7 cellular contexts compared by ENCODE assay signal in the genomic region with DNA sequence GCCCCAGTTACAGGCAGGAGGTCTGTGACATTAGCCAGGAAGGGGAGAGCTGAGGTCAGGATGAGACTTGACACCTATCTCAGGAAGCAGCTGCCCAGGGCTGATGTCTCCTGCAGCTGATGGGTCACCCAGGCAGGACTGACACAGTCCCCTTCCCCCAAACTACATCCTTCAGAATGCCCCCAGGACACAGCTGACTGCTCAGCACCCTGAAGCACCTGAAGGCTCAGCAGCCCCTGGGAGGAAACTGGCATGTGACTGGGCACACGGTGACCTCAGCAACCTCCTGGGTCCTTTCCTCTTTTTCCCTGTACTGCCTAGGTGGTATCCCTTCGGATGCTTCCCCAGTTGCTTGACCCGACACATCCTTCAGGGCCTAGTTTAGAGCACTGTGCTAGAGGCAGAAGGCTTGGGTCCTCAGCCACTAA. TPM values are rescaled to one million over a fixed set of nuclear protein-coding genes. Genes with fewer than 3 reads are reported as not detected.
A peak's percentile ranks its signal among the peaks of the same experiment; 100 is the strongest.
DNase-seq lines count a peak whose midpoint lies in the region; ATAC-seq lines count a peak whose summit lies in the region.

No MANE protein-coding gene starts in this region.

- no peak for DNase-seq in activated T-helper 2 cell treated with anti-CD3 and anti-CD28 coated beads, Interferon-gamma antibody, Interleukin-2, Interleukin-4, amounts not matched to agents 10 μg/mL and 5 μg/mL and 100 μg/mL, durations not matched to agents 14 hours and 24 hours and 36 hours (ENCODE audit: low spot score)
- DNase-seq in stimulated activated naive CD8-positive, alpha-beta T cell treated with anti-CD3 and anti-CD28 coated beads, Interleukin-15, Interleukin-2, amounts not matched to agents 100 U/mL and 50 U/mL, for 24 hours: peak; percentile 35
- DNase-seq in activated CD4-positive, CD25-positive, alpha-beta regulatory T cell treated with anti-CD3 and anti-CD28 coated beads, Interleukin-2, amount 50 U/mL, for 72 hours: no peak
- DNase-seq in NCI-H2081 treated with DMSO at 0.1 percent for 48 hours (lab: John Stamatoyannopoulos, UW) (no peak), neuronal stem cell (ENCODE audit: low spot score) (no peak)

- H3K4me3 ChIP-seq in HUES64 (ENCODE audit: low read length): peak overlapping the region; percentile 81
- peak overlapping the region; percentile 91 for H3K4me3 ChIP-seq in iPS-20b (ENCODE audit: low read length)
- no peak overlapping the region for H3K4me3 ChIP-seq in neuronal stem cell (ENCODE audit: low read length in 2 of 2)

- H2AFZ ChIP-seq in neuronal stem cell (ENCODE audit: low read length): no peak overlapping the region

- no peaks in the 10 kb centered on the region for H3K79me1 ChIP-seq in neuronal stem cell (ENCODE audit: low read depth, low read length)

- no peak overlapping the region for H2BK15ac ChIP-seq in neuronal stem cell (ENCODE audit: low read length)

- no peaks in the 10 kb centered on the region for H3K9me3 Mint-ChIP-seq in activated T-helper 2 cell treated with anti-CD3 and anti-CD28 coated beads, Interferon-gamma antibody, Interleukin-2, Interleukin-4, amounts not matched to agents 10 μg/mL and 5 μg/mL and 100 μg/mL, durations not matched to agents 14 hours and 24 hours and 36 hours

- WGBS in HUES64: 59% methylated on average over 3 of the region's 3 CpGs
- WGBS in neuronal stem cell (ENCODE audit: extremely low coverage in 2 of 2, insufficient read length in 2 of 2, insufficient replicate concordance in 1 of 2), 2 donors: no CpG with 5 or more reads among the region's 3 CpGs

- H3K36me3 Mint-ChIP-seq in activated T-helper 2 cell treated with anti-CD3 and anti-CD28 coated beads, Interferon-gamma antibody, Interleukin-2, Interleukin-4, amounts not matched to agents 10 μg/mL and 5 μg/mL and 100 μg/mL, durations not matched to agents 14 hours and 24 hours and 36 hours (ENCODE audit: low read depth): peaks cover 45% of the 10 kb centered on the region

- peaks cover 61% of the 10 kb centered on the region for H3K4me1 Mint-ChIP-seq in activated T-helper 2 cell treated with anti-CD3 and anti-CD28 coated beads, Interferon-gamma antibody, Interleukin-2, Interleukin-4, amounts not matched to agents 10 μg/mL and 5 μg/mL and 100 μg/mL, durations not matched to agents 14 hours and 24 hours and 36 hours (ENCODE audit: low read depth)

- H3K4me1 ChIP-seq in HUES64 (ENCODE audit: insufficient read depth, low read length) (peaks cover 60% of the 10 kb centered on the region), iPS-20b (ENCODE audit: insufficient read depth, low read length) (peaks cover 58% of the 10 kb centered on the region), neuronal stem cell (ENCODE audit: control insufficient read depth in 2 of 2, insufficient read depth in 1 of 2, low read depth in 1 of 2, low read length in 2 of 2) (peaks cover 37 to 38% of the 10 kb centered on the region in 2 donors)

- H2BK120ac ChIP-seq in neuronal stem cell (ENCODE audit: low read depth, low read length): no peak overlapping the region

- H3K4ac ChIP-seq in neuronal stem cell (ENCODE audit: low read length): no peak overlapping the region

- no peak overlapping the region for H2BK12ac ChIP-seq in neuronal stem cell (ENCODE audit: low read length)

- H3K27me3 ChIP-seq in HUES64 (ENCODE audit: insufficient read depth, low read length): no peaks in the 10 kb centered on the region
- H3K27me3 ChIP-seq in iPS-20b (ENCODE audit: insufficient read depth, low read length): peaks cover 7% of the 10 kb centered on the region; the same call in 1 of the 2 replicates
- H3K27me3 ChIP-seq in neuronal stem cell (ENCODE audit: control insufficient read depth in 3 of 3, insufficient read depth in 3 of 3, low read depth in 1 of 3, low read length in 3 of 3): peaks cover 0 to 32% (median 0%) of the 10 kb centered on the region in 3 experiments

- H3K27ac ChIP-seq in HUES64 (ENCODE audit: low read depth, low read length) (no peak overlapping the region), iPS-20b (ENCODE audit: low read length) (no peak overlapping the region), neuronal stem cell (replicated peaks; ENCODE audit: low read length) (no peak overlapping the region)

- no peaks in the 10 kb centered on the region for H3K27me3 Mint-ChIP-seq in activated T-helper 2 cell treated with anti-CD3 and anti-CD28 coated beads, Interferon-gamma antibody, Interleukin-2, Interleukin-4, amounts not matched to agents 10 μg/mL and 5 μg/mL and 100 μg/mL, durations not matched to agents 14 hours and 24 hours and 36 hours (ENCODE audit: low read depth)

- ATAC-seq in stimulated activated naive CD8-positive, alpha-beta T cell treated with anti-CD3 and anti-CD28 coated beads, Interleukin-15, Interleukin-2, amounts not matched to agents 100 U/mL and 50 U/mL, for 24 hours: peak; percentile 28

- no peak overlapping the region for H4K8ac ChIP-seq in neuronal stem cell (ENCODE audit: low read depth, low read length)

- no peak overlapping the region for H2AK5ac ChIP-seq in neuronal stem cell (ENCODE audit: low read depth, low read length)

- H3K4me3 Mint-ChIP-seq in activated T-helper 2 cell treated with anti-CD3 and anti-CD28 coated beads, Interferon-gamma antibody, Interleukin-2, Interleukin-4, amounts not matched to agents 10 μg/mL and 5 μg/mL and 100 μg/mL, durations not matched to agents 14 hours and 24 hours and 36 hours (ENCODE audit: low read depth): peak overlapping the region; percentile 87

- no peak overlapping the region for H3K4me2 ChIP-seq in neuronal stem cell (ENCODE audit: insufficient read depth, low read length, poor library complexity, severe bottlenecking)

- no peak overlapping the region for H3K18ac ChIP-seq in neuronal stem cell (ENCODE audit: low read length)

- H3K27ac Mint-ChIP-seq in activated T-helper 2 cell treated with anti-CD3 and anti-CD28 coated beads, Interferon-gamma antibody, Interleukin-2, Interleukin-4, amounts not matched to agents 10 μg/mL and 5 μg/mL and 100 μg/mL, durations not matched to agents 14 hours and 24 hours and 36 hours: peak overlapping the region; percentile 50

- H3K9ac ChIP-seq in HUES64 (ENCODE audit: low read depth, low read length) (peak overlapping the region; percentile 80; the same call in 1 of the 2 replicates), iPS-20b (ENCODE audit: low read depth, low read length) (peak overlapping the region; percentile 61; the same call in 1 of the 2 replicates), neuronal stem cell (ENCODE audit: low read depth, low read length, poor library complexity) (no peak overlapping the region)

- intact Hi-C loops in activated T-helper 2 cell treated with anti-CD3 and anti-CD28 coated beads, Interferon-gamma antibody, Interleukin-2, Interleukin-4, amounts not matched to agents 10 μg/mL and 5 μg/mL and 100 μg/mL, durations not matched to agents 14 hours and 24 hours and 36 hours (cut with micrococcal nuclease): loop anchor here (1.0 kb wide), 1 partner anchor 8 kb away; no protein-coding TSS in a partner anchor

- no peak overlapping the region for H2BK5ac ChIP-seq in neuronal stem cell (ENCODE audit: low read length)

- no peaks in the 10 kb centered on the region for H3K9me3 ChIP-seq in HUES64 (ENCODE audit: insufficient read depth, low read depth, low read length)
- H3K9me3 ChIP-seq in iPS-20b (ENCODE audit: insufficient read depth, low read depth, low read length): no peaks in the 10 kb centered on the region
- H3K9me3 ChIP-seq in neuronal stem cell (replicated peaks in 1 of 2; ENCODE audit: control insufficient read depth in 2 of 2, insufficient read depth in 1 of 2, low read depth in 1 of 2, low read length in 2 of 2): no peaks in the 10 kb centered on the region

- no peak overlapping the region for H3K23ac ChIP-seq in neuronal stem cell (ENCODE audit: low read depth, low read length, poor library complexity)

- no peak overlapping the region for H4K91ac ChIP-seq in neuronal stem cell (ENCODE audit: low read depth, low read length, poor library complexity)

- H3K36me3 ChIP-seq in HUES64 (ENCODE audit: insufficient read depth, low read length): no peaks in the 10 kb centered on the region; the same call in 1 of the 2 replicates
- no peaks in the 10 kb centered on the region for H3K36me3 ChIP-seq in iPS-20b (ENCODE audit: insufficient read depth, low read depth, low read length)
- no peaks in the 10 kb centered on the region for H3K36me3 ChIP-seq in neuronal stem cell (replicated peaks in 1 of 2; ENCODE audit: control insufficient read depth in 2 of 2, insufficient read depth in 2 of 2, low read length in 2 of 2)

- H3K14ac ChIP-seq in neuronal stem cell (ENCODE audit: low read length): no peak overlapping the region

RNA-seq across cellular contexts. Expression of a gene that starts 1.9 kb away (rescaled TPM):
- polyA plus RNA-seq in HUES64 (2013, experiment 1 of 2): 33.6 TPM
- polyA plus RNA-seq in HUES64 (2013, experiment 2 of 2): 34.7 TPM
- 133 and 136 TPM in 2 replicates for total RNA-seq in activated T-helper 2 cell treated with anti-CD3 and anti-CD28 coated beads, Interferon-gamma antibody, Interleukin-2, Interleukin-4, amounts not matched to agents 10 μg/mL and 5 μg/mL and 100 μg/mL, durations not matched to agents 14 hours and 24 hours and 36 hours
- polyA plus RNA-seq in neuronal stem cell (2013, experiment 1 of 2): 13.8 TPM
- 15.1 TPM for polyA plus RNA-seq in neuronal stem cell (2013, experiment 2 of 2)

RNA-seq across cellular contexts. Expression of a gene that starts 16.7 kb away (rescaled TPM):
- 13.1 TPM for polyA plus RNA-seq in HUES64 (2013, experiment 1 of 2)
- 11.8 TPM for polyA plus RNA-seq in HUES64 (2013, experiment 2 of 2)
- total RNA-seq in activated T-helper 2 cell treated with anti-CD3 and anti-CD28 coated beads, Interferon-gamma antibody, Interleukin-2, Interleukin-4, amounts not matched to agents 10 μg/mL and 5 μg/mL and 100 μg/mL, durations not matched to agents 14 hours and 24 hours and 36 hours: 16.8 and 20.1 TPM in 2 replicates
- polyA plus RNA-seq in neuronal stem cell (2013, experiment 1 of 2): 16.8 TPM
- 16.4 TPM for polyA plus RNA-seq in neuronal stem cell (2013, experiment 2 of 2)

RNA-seq across cellular contexts. Expression of a gene that starts 31.8 kb away (rescaled TPM):
- not detected for polyA plus RNA-seq in HUES64 (2013, experiment 1 of 2)
- polyA plus RNA-seq in HUES64 (2013, experiment 2 of 2): not detected
- total RNA-seq in activated T-helper 2 cell treated with anti-CD3 and anti-CD28 coated beads, Interferon-gamma antibody, Interleukin-2, Interleukin-4, amounts not matched to agents 10 μg/mL and 5 μg/mL and 100 μg/mL, durations not matched to agents 14 hours and 24 hours and 36 hours: not detected in 2 replicates
- polyA plus RNA-seq in neuronal stem cell (2013, experiment 1 of 2): 0.25 TPM
- 0.30 TPM for polyA plus RNA-seq in neuronal stem cell (2013, experiment 2 of 2)

RNA-seq across cellular contexts. Expression of a gene that starts 38.2 kb away (rescaled TPM):
- 0.15 TPM for polyA plus RNA-seq in HUES64 (2013, experiment 1 of 2)
- not detected for polyA plus RNA-seq in HUES64 (2013, experiment 2 of 2)
- 0.39 and 0.64 TPM in 2 replicates for total RNA-seq in activated T-helper 2 cell treated with anti-CD3 and anti-CD28 coated beads, Interferon-gamma antibody, Interleukin-2, Interleukin-4, amounts not matched to agents 10 μg/mL and 5 μg/mL and 100 μg/mL, durations not matched to agents 14 hours and 24 hours and 36 hours
- 0.11 TPM for polyA plus RNA-seq in neuronal stem cell (2013, experiment 1 of 2)
- 0.18 TPM for polyA plus RNA-seq in neuronal stem cell (2013, experiment 2 of 2)

RNA-seq across cellular contexts. Expression of a gene that starts 39.7 kb away (rescaled TPM):
- not detected for polyA plus RNA-seq in HUES64 (2013, experiment 1 of 2)
- not detected for polyA plus RNA-seq in HUES64 (2013, experiment 2 of 2)
- not detected in 2 replicates for total RNA-seq in activated T-helper 2 cell treated with anti-CD3 and anti-CD28 coated beads, Interferon-gamma antibody, Interleukin-2, Interleukin-4, amounts not matched to agents 10 μg/mL and 5 μg/mL and 100 μg/mL, durations not matched to agents 14 hours and 24 hours and 36 hours
- not detected for polyA plus RNA-seq in neuronal stem cell (2013, experiment 1 of 2)
- polyA plus RNA-seq in neuronal stem cell (2013, experiment 2 of 2): 0.04 TPM

Comparison
In these comparisons a context has a peak if more than half of its experiments do, and no peak if none do; other contexts are left out.
1. H3K4me3 ChIP-seq: peak in HUES64 (single experiment) and iPS-20b (single experiment); none in neuronal stem cell (0 of 2).